Comparison of ENCODE assay signal across 2 cellular contexts in the genomic region with DNA sequence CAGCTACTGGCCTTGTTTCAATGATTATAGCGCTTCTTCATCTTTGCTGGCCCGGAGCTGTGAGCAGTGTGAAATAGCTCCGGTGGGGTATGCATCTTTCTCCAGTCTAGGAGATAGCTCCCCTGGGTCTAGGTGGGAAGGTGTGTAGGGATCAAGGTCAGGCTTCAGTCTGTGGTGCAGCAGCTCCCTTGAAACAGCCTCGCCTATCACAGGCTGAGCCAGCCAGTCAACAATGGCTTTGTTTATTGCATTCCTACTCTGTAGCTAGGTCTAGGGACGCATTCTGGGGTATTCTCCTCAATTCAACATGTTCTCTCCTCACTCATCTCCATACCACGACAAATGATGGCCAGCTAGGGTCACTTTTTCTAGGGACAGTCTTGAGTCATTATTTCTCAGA.
TF ChIP-seq lines count a peak whose summit lies in the region.

No MANE protein-coding gene starts in this region.

TF ChIP-seq in IMR-90, 13 proteins besides CTCF, POLR2A, EP300 and RAD21:
- no peak for TF ChIP-seq RFX5 (IDR thresholded peaks at IDR 0.05; ENCODE audit: low read depth, low read length)
- no peak for TF ChIP-seq CEBPB (IDR thresholded peaks at IDR 0.05; ENCODE audit: low read depth, low read length)
- TF ChIP-seq FOS (IDR thresholded peaks at IDR 0.05; ENCODE audit: low read depth, low read length), result no peak
- TF ChIP-seq, protein P1, sequence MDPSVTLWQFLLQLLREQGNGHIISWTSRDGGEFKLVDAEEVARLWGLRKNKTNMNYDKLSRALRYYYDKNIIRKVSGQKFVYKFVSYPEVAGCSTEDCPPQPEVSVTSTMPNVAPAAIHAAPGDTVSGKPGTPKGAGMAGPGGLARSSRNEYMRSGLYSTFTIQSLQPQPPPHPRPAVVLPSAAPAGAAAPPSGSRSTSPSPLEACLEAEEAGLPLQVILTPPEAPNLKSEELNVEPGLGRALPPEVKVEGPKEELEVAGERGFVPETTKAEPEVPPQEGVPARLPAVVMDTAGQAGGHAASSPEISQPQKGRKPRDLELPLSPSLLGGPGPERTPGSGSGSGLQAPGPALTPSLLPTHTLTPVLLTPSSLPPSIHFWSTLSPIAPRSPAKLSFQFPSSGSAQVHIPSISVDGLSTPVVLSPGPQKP (IDR thresholded peaks at IDR 0.05; ENCODE audit: borderline replicate concordance, low read depth, low read length), result no peak
- no peak for TF ChIP-seq CHD1 (IDR thresholded peaks at IDR 0.05; ENCODE audit: low read depth, low read length)
- TF ChIP-seq MXI1 (IDR thresholded peaks at IDR 0.05; ENCODE audit: borderline replicate concordance, low read depth, low read length), result no peak
- TF ChIP-seq NFE2L2 (IDR thresholded peaks at IDR 0.05; ENCODE audit: low read depth, low read length), result no peak
- no peak for TF ChIP-seq RCOR1 (IDR thresholded peaks at IDR 0.05; ENCODE audit: insufficient replicate concordance, low read length)
- TF ChIP-seq, protein P2, sequence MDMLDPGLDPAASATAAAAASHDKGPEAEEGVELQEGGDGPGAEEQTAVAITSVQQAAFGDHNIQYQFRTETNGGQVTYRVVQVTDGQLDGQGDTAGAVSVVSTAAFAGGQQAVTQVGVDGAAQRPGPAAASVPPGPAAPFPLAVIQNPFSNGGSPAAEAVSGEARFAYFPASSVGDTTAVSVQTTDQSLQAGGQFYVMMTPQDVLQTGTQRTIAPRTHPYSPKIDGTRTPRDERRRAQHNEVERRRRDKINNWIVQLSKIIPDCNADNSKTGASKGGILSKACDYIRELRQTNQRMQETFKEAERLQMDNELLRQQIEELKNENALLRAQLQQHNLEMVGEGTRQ (IDR thresholded peaks at IDR 0.05; ENCODE audit: low read depth, low read length), result no peak
- TF ChIP-seq SMC3 (IDR thresholded peaks at IDR 0.05; ENCODE audit: low read depth, low read length), result no peak
TF ChIP-seq in IMR-90: peak in this region for 0.

TF ChIP-seq in WTC11, 78 proteins besides CTCF, POLR2A, EP300 and RAD21:
- TF ChIP-seq CREM (CRISPR knock-in tag; IDR thresholded peaks at IDR 0.05), result no peak
- TF ChIP-seq OVOL2 (CRISPR knock-in tag; IDR thresholded peaks at IDR 0.05; ENCODE audit: borderline replicate concordance), result no peak
- no peak for TF ChIP-seq JUN (CRISPR knock-in tag; IDR thresholded peaks at IDR 0.05)
- TF ChIP-seq GRHL2 (CRISPR knock-in tag; IDR thresholded peaks at IDR 0.05; ENCODE audit: insufficient replicate concordance, severe bottlenecking), result no peak
- TF ChIP-seq NFE2L1 (CRISPR knock-in tag; IDR thresholded peaks at IDR 0.05), result no peak
- TF ChIP-seq, protein P3, sequence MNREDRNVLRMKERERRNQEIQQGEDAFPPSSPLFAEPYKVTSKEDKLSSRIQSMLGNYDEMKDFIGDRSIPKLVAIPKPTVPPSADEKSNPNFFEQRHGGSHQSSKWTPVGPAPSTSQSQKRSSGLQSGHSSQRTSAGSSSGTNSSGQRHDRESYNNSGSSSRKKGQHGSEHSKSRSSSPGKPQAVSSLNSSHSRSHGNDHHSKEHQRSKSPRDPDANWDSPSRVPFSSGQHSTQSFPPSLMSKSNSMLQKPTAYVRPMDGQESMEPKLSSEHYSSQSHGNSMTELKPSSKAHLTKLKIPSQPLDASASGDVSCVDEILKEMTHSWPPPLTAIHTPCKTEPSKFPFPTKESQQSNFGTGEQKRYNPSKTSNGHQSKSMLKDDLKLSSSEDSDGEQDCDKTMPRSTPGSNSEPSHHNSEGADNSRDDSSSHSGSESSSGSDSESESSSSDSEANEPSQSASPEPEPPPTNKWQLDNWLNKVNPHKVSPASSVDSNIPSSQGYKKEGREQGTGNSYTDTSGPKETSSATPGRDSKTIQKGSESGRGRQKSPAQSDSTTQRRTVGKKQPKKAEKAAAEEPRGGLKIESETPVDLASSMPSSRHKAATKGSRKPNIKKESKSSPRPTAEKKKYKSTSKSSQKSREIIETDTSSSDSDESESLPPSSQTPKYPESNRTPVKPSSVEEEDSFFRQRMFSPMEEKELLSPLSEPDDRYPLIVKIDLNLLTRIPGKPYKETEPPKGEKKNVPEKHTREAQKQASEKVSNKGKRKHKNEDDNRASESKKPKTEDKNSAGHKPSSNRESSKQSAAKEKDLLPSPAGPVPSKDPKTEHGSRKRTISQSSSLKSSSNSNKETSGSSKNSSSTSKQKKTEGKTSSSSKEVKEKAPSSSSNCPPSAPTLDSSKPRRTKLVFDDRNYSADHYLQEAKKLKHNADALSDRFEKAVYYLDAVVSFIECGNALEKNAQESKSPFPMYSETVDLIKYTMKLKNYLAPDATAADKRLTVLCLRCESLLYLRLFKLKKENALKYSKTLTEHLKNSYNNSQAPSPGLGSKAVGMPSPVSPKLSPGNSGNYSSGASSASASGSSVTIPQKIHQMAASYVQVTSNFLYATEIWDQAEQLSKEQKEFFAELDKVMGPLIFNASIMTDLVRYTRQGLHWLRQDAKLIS (CRISPR knock-in tag; IDR thresholded peaks at IDR 0.05; ENCODE audit: borderline replicate concordance), result no peak
- TF ChIP-seq, protein P4, sequence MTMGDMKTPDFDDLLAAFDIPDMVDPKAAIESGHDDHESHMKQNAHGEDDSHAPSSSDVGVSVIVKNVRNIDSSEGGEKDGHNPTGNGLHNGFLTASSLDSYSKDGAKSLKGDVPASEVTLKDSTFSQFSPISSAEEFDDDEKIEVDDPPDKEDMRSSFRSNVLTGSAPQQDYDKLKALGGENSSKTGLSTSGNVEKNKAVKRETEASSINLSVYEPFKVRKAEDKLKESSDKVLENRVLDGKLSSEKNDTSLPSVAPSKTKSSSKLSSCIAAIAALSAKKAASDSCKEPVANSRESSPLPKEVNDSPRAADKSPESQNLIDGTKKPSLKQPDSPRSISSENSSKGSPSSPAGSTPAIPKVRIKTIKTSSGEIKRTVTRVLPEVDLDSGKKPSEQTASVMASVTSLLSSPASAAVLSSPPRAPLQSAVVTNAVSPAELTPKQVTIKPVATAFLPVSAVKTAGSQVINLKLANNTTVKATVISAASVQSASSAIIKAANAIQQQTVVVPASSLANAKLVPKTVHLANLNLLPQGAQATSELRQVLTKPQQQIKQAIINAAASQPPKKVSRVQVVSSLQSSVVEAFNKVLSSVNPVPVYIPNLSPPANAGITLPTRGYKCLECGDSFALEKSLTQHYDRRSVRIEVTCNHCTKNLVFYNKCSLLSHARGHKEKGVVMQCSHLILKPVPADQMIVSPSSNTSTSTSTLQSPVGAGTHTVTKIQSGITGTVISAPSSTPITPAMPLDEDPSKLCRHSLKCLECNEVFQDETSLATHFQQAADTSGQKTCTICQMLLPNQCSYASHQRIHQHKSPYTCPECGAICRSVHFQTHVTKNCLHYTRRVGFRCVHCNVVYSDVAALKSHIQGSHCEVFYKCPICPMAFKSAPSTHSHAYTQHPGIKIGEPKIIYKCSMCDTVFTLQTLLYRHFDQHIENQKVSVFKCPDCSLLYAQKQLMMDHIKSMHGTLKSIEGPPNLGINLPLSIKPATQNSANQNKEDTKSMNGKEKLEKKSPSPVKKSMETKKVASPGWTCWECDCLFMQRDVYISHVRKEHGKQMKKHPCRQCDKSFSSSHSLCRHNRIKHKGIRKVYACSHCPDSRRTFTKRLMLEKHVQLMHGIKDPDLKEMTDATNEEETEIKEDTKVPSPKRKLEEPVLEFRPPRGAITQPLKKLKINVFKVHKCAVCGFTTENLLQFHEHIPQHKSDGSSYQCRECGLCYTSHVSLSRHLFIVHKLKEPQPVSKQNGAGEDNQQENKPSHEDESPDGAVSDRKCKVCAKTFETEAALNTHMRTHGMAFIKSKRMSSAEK (CRISPR knock-in tag; IDR thresholded peaks at IDR 0.05; ENCODE audit: borderline replicate concordance), result no peak
